11 cellular contexts compared by ENCODE assay signal in the genomic region with DNA sequence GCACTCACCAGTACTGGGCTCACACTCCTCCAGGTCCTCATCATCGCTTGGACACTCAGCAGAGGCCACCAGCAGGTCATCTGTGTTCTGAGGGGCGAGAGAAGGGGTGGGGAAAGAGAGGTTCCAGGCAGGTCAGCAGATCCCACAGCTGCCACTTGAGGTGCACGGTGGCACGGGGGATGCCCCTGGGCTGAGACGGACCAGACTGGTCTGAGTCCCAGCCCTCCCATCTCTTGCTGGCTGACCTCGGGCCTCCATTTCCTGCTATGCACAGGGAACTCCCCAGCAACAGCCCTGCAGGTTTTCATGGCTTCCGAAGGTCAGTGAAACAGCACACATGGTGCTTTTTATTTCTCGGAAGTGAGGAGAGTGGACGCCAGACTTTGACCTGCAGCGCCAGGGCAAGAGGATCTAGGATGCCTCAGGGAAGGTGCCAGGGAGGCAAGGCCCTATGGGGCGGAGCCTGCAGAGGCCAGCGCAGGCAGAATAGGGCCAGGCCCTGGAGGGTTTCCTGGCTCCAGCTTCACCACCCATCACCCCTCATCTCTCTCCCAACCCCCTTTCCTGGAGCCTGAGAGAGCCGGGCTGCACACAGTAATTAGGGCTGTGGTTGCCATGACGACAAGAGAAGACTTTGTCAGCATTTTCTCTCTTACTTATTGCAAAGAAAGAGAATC. TPM values are rescaled to one million over a fixed set of nuclear protein-coding genes. Genes with fewer than 3 reads are reported as not detected.
DNase-seq lines count a peak whose midpoint lies in the region; ATAC-seq, FAIRE-seq and TF ChIP-seq lines count a peak whose summit lies in the region.
"Had no signal": no experiment of that assay in that cellular context is flagged by ENCODE, and none has a peak within 500 bp of the region (broad histone marks: within the 10 kb centered on the region; RNA-seq: fewer than 3 reads in every experiment).

No MANE protein-coding gene starts in this region.

- TF ChIP-seq POLR2A in GM12878 (IDR thresholded peaks at IDR 0.05; ENCODE audit: low read depth, low read length), result no peak
- TF ChIP-seq POLR2A in thyroid gland (IDR thresholded peaks at IDR 0.05), result no peak

- no peak for TF ChIP-seq EP300 in GM12878 (IDR thresholded peaks at IDR 0.05; ENCODE audit: borderline replicate concordance in 1 of 2, control insufficient read depth in 1 of 2, low read depth in 2 of 2, low read length in 2 of 2)

- SMC1A ChIA-PET in GM12878 (lab: Charles Lee; ENCODE audit: uncharacterized antibody, unreplicated experiment), result interaction anchor here (1.1 kb wide), 1 partner anchor 19 kb away, joined by 4 read pairs; no protein-coding TSS in a partner anchor

- H3K27ac Mint-ChIP-seq in T-helper 1 cell treated with Interleukin-12 subunit alpha and Interleukin-12 subunit beta and Interleukin-4 antibody, amounts not matched to agents 30 μg/mL and 1 μg/mL, for 36 hours, result peak overlapping the region; percentile 31
- H3K27ac Mint-ChIP-seq in activated T-helper 2 cell treated with anti-CD3 and anti-CD28 coated beads, Interferon-gamma antibody, Interleukin-2, Interleukin-4, amounts not matched to agents 10 μg/mL and 5 μg/mL and 100 μg/mL, durations not matched to agents 14 hours and 24 hours and 36 hours, result no peak overlapping the region

- H3K4me2 ChIP-seq in GM12878 (ENCODE audit: control insufficient read depth, insufficient read depth), result no peak overlapping the region

- H3K9ac ChIP-seq in GM12878 (ENCODE audit: control insufficient read depth, insufficient read depth, low read length) (no peak overlapping the region), liver (ENCODE audit: low read depth in 1 of 2, low read length in 2 of 2) (no peak overlapping the region)

- H2AFZ ChIP-seq in GM12878 (ENCODE audit: control insufficient read depth, low read depth, low read length), result no peak overlapping the region

- H3K4me1 Mint-ChIP-seq in T-helper 1 cell treated with Interleukin-12 subunit alpha and Interleukin-12 subunit beta and Interleukin-4 antibody, amounts not matched to agents 30 μg/mL and 1 μg/mL, for 36 hours (ENCODE audit: low read depth), result no peaks in the 10 kb centered on the region
- no peaks in the 10 kb centered on the region for H3K4me1 Mint-ChIP-seq in activated T-helper 2 cell treated with anti-CD3 and anti-CD28 coated beads, Interferon-gamma antibody, Interleukin-2, Interleukin-4, amounts not matched to agents 10 μg/mL and 5 μg/mL and 100 μg/mL, durations not matched to agents 14 hours and 24 hours and 36 hours (ENCODE audit: low read depth)

- WGBS in GM12878 (ENCODE audit: insufficient coverage, insufficient replicate concordance, low lambda C conversion rate, missing lambda C conversion rate), result 36% methylated on average over 13 of the region's 14 CpGs
- WGBS in liver, result 40% methylated on average over 14 of the region's 14 CpGs
- WGBS in thyroid gland, 2 donors, result 22 to 31% methylated on average over 13 of the region's 14 CpGs

- H3K4me1 ChIP-seq in GM12878 (ENCODE audit: control insufficient read depth, insufficient read depth, low read length) (peaks cover 6% of the 10 kb centered on the region), liver (ENCODE audit: control insufficient read depth in 4 of 4, insufficient read depth in 4 of 4, low read length in 3 of 4) (peaks cover 7 to 19% (median 14%) of the 10 kb centered on the region in 4 donors), thyroid gland (peaks cover 31 to 37% of the 10 kb centered on the region in 2 donors), upper lobe of right lung (peaks cover 6% of the 10 kb centered on the region)

- DNase-seq in T-helper 1 cell, result no peak
- no peak for DNase-seq in GM12878 (ENCODE audit: low read depth, low spot score)
- peak; percentile 54 to 75 for DNase-seq in thyroid gland
- no peak for DNase-seq in upper lobe of right lung
- DNase-seq in activated T-helper 2 cell treated with anti-CD3 and anti-CD28 coated beads, Interferon-gamma antibody, Interleukin-2, Interleukin-4, amounts not matched to agents 10 μg/mL and 5 μg/mL and 100 μg/mL, durations not matched to agents 14 hours and 24 hours and 36 hours (ENCODE audit: low spot score), result no peak
- DNase-seq: foreskin melanocyte had no signal

- H3K36me3 ChIP-seq in GM12878 (ENCODE audit: control insufficient read depth in 2 of 2, insufficient read depth in 2 of 2, low read length in 1 of 2), result no peaks in the 10 kb centered on the region
- H3K36me3 ChIP-seq in liver (ENCODE audit: control insufficient read depth in 4 of 4, insufficient read depth in 3 of 4, low read depth in 1 of 4, low read length in 3 of 4), result no peaks in the 10 kb centered on the region
- no peaks in the 10 kb centered on the region for H3K36me3 ChIP-seq in thyroid gland
- no peaks in the 10 kb centered on the region for H3K36me3 ChIP-seq in upper lobe of right lung

- TF ChIP-seq CTCF in GM12878 (IDR thresholded peaks at IDR 0.05 in 2 of 3, conservative IDR thresholded peaks at IDR 0.05 in 1 of 3; ENCODE audit: control insufficient read depth in 2 of 3, extremely low read depth in 1 of 3, insufficient read depth in 1 of 3, low read depth in 3 of 3, low read length in 3 of 3) (no peak), liver (IDR thresholded peaks at IDR 0.05; ENCODE audit: low read depth, low read length, missing input control) (no peak), thyroid gland (IDR thresholded peaks at IDR 0.05) (no peak), upper lobe of right lung (IDR thresholded peaks at IDR 0.05) (no peak)

- intact Hi-C loops in GM12878 (cut with micrococcal nuclease; ENCODE audit: unreplicated experiment) (no loop called here), thyroid gland (cut with DNase I) (no loop called here), upper lobe of right lung (cut with DNase I) (no loop called here)
- intact Hi-C loops in activated T-helper 2 cell treated with anti-CD3 and anti-CD28 coated beads, Interferon-gamma antibody, Interleukin-2, Interleukin-4, amounts not matched to agents 10 μg/mL and 5 μg/mL and 100 μg/mL, durations not matched to agents 14 hours and 24 hours and 36 hours (cut with micrococcal nuclease), result no loop called here

- CTCF ChIA-PET in GM12878 (lab: Yijun Ruan, JAX), result interaction anchor here (0.7 to 0.8 kb wide), 2 partner anchors 27 to 172 kb away, joined by 3 read pairs; no protein-coding TSS in a partner anchor

- H3K36me3 Mint-ChIP-seq in T-helper 1 cell treated with Interleukin-12 subunit alpha and Interleukin-12 subunit beta and Interleukin-4 antibody, amounts not matched to agents 30 μg/mL and 1 μg/mL, for 36 hours (ENCODE audit: low read depth), result no peaks in the 10 kb centered on the region
- no peaks in the 10 kb centered on the region for H3K36me3 Mint-ChIP-seq in activated T-helper 2 cell treated with anti-CD3 and anti-CD28 coated beads, Interferon-gamma antibody, Interleukin-2, Interleukin-4, amounts not matched to agents 10 μg/mL and 5 μg/mL and 100 μg/mL, durations not matched to agents 14 hours and 24 hours and 36 hours (ENCODE audit: low read depth)

- RAD21 ChIA-PET in GM12878 (lab: Charles Lee; ENCODE audit: unreplicated experiment), result interaction anchor here (1.3 kb wide), 1 partner anchor 19 kb away, joined by 3 read pairs; no protein-coding TSS in a partner anchor

- in situ Hi-C loops in GM12878 (cut with MboI), result no loop called here

- H3K27ac ChIP-seq in GM12878 (ENCODE audit: control insufficient read depth, insufficient read depth) (no peak overlapping the region), liver (ENCODE audit: low read depth in 1 of 2, low read length in 2 of 2) (peak overlapping the region; percentile 49 to 56), thyroid gland (peak overlapping the region; percentile 76 to 81 (median 80)), upper lobe of right lung (no peak overlapping the region)

- BruUV-seq in GM12878 (replicated peaks; lab: Mats Ljungman, UMichigan), result no TSS peak

- no peaks in the 10 kb centered on the region for H3K9me3 Mint-ChIP-seq in T-helper 1 cell treated with Interleukin-12 subunit alpha and Interleukin-12 subunit beta and Interleukin-4 antibody, amounts not matched to agents 30 μg/mL and 1 μg/mL, for 36 hours
- no peaks in the 10 kb centered on the region for H3K9me3 Mint-ChIP-seq in activated T-helper 2 cell treated with anti-CD3 and anti-CD28 coated beads, Interferon-gamma antibody, Interleukin-2, Interleukin-4, amounts not matched to agents 10 μg/mL and 5 μg/mL and 100 μg/mL, durations not matched to agents 14 hours and 24 hours and 36 hours

- FAIRE-seq in GM12878 (lab: Jason Lieb, UNC), result no peak
- FAIRE-seq: astrocyte had no signal

- no peak overlapping the region for H3K4me3 Mint-ChIP-seq in T-helper 1 cell treated with Interleukin-12 subunit alpha and Interleukin-12 subunit beta and Interleukin-4 antibody, amounts not matched to agents 30 μg/mL and 1 μg/mL, for 36 hours
- H3K4me3 Mint-ChIP-seq in activated T-helper 2 cell treated with anti-CD3 and anti-CD28 coated beads, Interferon-gamma antibody, Interleukin-2, Interleukin-4, amounts not matched to agents 10 μg/mL and 5 μg/mL and 100 μg/mL, durations not matched to agents 14 hours and 24 hours and 36 hours (ENCODE audit: low read depth), result no peak overlapping the region

- ATAC-seq in GM12878, result peak; percentile 34; the same call in 2 of the 3 replicates
- ATAC-seq in upper lobe of right lung, result no peak
- no peak for ATAC-seq in GM18519 (IDR thresholded peaks at IDR 0.05; ENCODE audit: low FRiP score, unreplicated experiment)

- H3K27me3 Mint-ChIP-seq in T-helper 1 cell treated with Interleukin-12 subunit alpha and Interleukin-12 subunit beta and Interleukin-4 antibody, amounts not matched to agents 30 μg/mL and 1 μg/mL, for 36 hours (ENCODE audit: low read depth), result no peaks in the 10 kb centered on the region
- H3K27me3 Mint-ChIP-seq in activated T-helper 2 cell treated with anti-CD3 and anti-CD28 coated beads, Interferon-gamma antibody, Interleukin-2, Interleukin-4, amounts not matched to agents 10 μg/mL and 5 μg/mL and 100 μg/mL, durations not matched to agents 14 hours and 24 hours and 36 hours (ENCODE audit: low read depth), result no peaks in the 10 kb centered on the region

- POLR2A ChIA-PET in GM12878 (lab: Charles Lee), result no interaction called here

- H3K79me2 ChIP-seq in GM12878 (ENCODE audit: control insufficient read depth, insufficient read depth, low read length), result no peaks in the 10 kb centered on the region

- H3K9me3 ChIP-seq in GM12878 (replicated peaks; ENCODE audit: control insufficient read depth, insufficient read depth, low read length) (no peaks in the 10 kb centered on the region), liver (ENCODE audit: control insufficient read depth in 4 of 4, low read length in 3 of 4) (no peaks in the 10 kb centered on the region), thyroid gland (no peaks in the 10 kb centered on the region), upper lobe of right lung (no peaks in the 10 kb centered on the region)

- no peak overlapping the region for H3K4me3 ChIP-seq in GM12878
- H3K4me3 ChIP-seq in liver (ENCODE audit: low read depth in 1 of 3, low read length in 3 of 3), result peak overlapping the region in 2 of 3 donors; percentile 4 to 8
- no peak overlapping the region for H3K4me3 ChIP-seq in thyroid gland (replicated peaks in 1 of 3)
- H3K4me3 ChIP-seq in upper lobe of right lung, result no peak overlapping the region

- no peaks in the 10 kb centered on the region for H3K27me3 ChIP-seq in GM12878 (replicated peaks in 1 of 2; ENCODE audit: control insufficient read depth in 2 of 2, insufficient read depth in 2 of 2, low read length in 1 of 2)
- H3K27me3 ChIP-seq in liver (ENCODE audit: control insufficient read depth in 4 of 4, insufficient read depth in 4 of 4, low read length in 3 of 4), result no peaks in the 10 kb centered on the region
- no peaks in the 10 kb centered on the region for H3K27me3 ChIP-seq in thyroid gland
- no peaks in the 10 kb centered on the region for H3K27me3 ChIP-seq in upper lobe of right lung

- TF ChIP-seq RAD21 in GM12878 (IDR thresholded peaks at IDR 0.05; ENCODE audit: insufficient read depth, low read depth, low read length) (no peak), liver (IDR thresholded peaks at IDR 0.05) (peak in 1 of 2 donors; percentile 27)

- no peaks in the 10 kb centered on the region for H4K20me1 ChIP-seq in GM12878 (ENCODE audit: control insufficient read depth, insufficient read depth)

RNA-seq across cellular contexts. Expression of gene SLC22A12, which starts 29.4 kb away (rescaled TPM):
- not detected in 2 replicates for total RNA-seq in GM12878 (2013; cell fraction: nucleolus; rRNA removed)
- total RNA-seq in GM12878 (2014; rRNA removed) (not detected in 2 replicates), GM12878 (2014; rRNA removed; fragmentation: Illumina TruSeq; extraction: Trizol) (not detected in 2 replicates), GM12878 (2021) (not detected in 2 replicates), liver (under 1 TPM in 1 of 2 donors, not detected in 1; under 0.01 TPM), thyroid gland (not detected), upper lobe of right lung (not detected)
- not detected for polyA plus RNA-seq in GM12878 (2011; ENCODE audit: low read depth)
- polyA plus RNA-seq in GM12878 (2011; rRNA removed) (not detected in 2 replicates), GM12878 (2014; fragmentation: Illumina TruSeq; extraction: Trizol) (not detected in 2 replicates), GM12878 (2014; fragmentation: Nextera tagmentation; extraction: Ambion mirVana) (not detected), GM12878 (2014; rRNA removed) (not detected in 2 replicates), GM12878 (2016; fragmentation: Nextera tagmentation; extraction: Ambion mirVana) (not detected), liver (under 1 TPM in 1 of 2 donors, not detected in 1; 0.02 TPM)
- polyA plus RNA-seq in GM12878 (2011; cell fraction: cytosol; rRNA removed), result not detected in 2 replicates
- not detected in 2 replicates for polyA plus RNA-seq in GM12878 (2011; cell fraction: nucleus; rRNA removed)
- polyA plus RNA-seq in GM12878 (2012), result not detected in 2 replicates
- polyA minus RNA-seq in GM12878 (2011; rRNA and poly(A)+ RNA removed), result not detected in 2 replicates
- not detected in 2 replicates for polyA minus RNA-seq in GM12878 (2011; cell fraction: cytosol; rRNA and poly(A)+ RNA removed)
- not detected in 2 replicates for polyA minus RNA-seq in GM12878 (2011; cell fraction: nucleus; rRNA and poly(A)+ RNA removed)
- total RNA-seq in activated T-helper 2 cell treated with anti-CD3 and anti-CD28 coated beads, Interferon-gamma antibody, Interleukin-2, Interleukin-4, amounts not matched to agents 10 μg/mL and 5 μg/mL and 100 μg/mL, durations not matched to agents 14 hours and 24 hours and 36 hours, result not detected in 2 replicates
- total RNA-seq: astrocyte had no signal
- polyA plus RNA-seq: AG04450 had no signal

Comparison
In these comparisons a context has a peak if more than half of its experiments do, and no peak if none do; other contexts are left out.
1. DNase-seq: peak in thyroid gland (2 of 2); none in T-helper 1 cell (0 of 5), GM12878 (single experiment), upper lobe of right lung (single experiment) and activated T-helper 2 cell treated with anti-CD3 and anti-CD28 coated beads, Interferon-gamma antibody, Interleukin-2, Interleukin-4, amounts not matched to agents 10 μg/mL and 5 μg/mL and 100 μg/mL, durations not matched to agents 14 hours and 24 hours and 36 hours (single experiment).
2. H3K27ac ChIP-seq: peak in liver (2 of 2) and thyroid gland (3 of 3); none in GM12878 (single experiment) and upper lobe of right lung (single experiment).
3. H3K4me3 ChIP-seq: peak in liver (2 of 3); none in GM12878 (single experiment), thyroid gland (0 of 3) and upper lobe of right lung (single experiment).